In genomic region chr7:2379821-2380450, GRCh38 we compare ENCODE assay signal across 2 cellular contexts.
TF ChIP-seq lines count a peak whose summit lies in the region.

No MANE protein-coding gene starts in this region.

TF ChIP-seq in HepG2, 621 proteins besides CTCF, POLR2A, EP300 and RAD21 (continues in another document):
- TF ChIP-seq ZNF446 (CRISPR knock-in tag; IDR thresholded peaks at IDR 0.05): no peak
- TF ChIP-seq ZBTB7A (CRISPR knock-in tag; IDR thresholded peaks at IDR 0.05): no peak
- TF ChIP-seq E2F5 (CRISPR knock-in tag; conservative IDR thresholded peaks at IDR 0.05): no peak
- no peak for TF ChIP-seq ZKSCAN1 (IDR thresholded peaks at IDR 0.05; ENCODE audit: low read length)
- no peak for TF ChIP-seq SALL1 (CRISPR knock-in tag; IDR thresholded peaks at IDR 0.05)
- peak; percentile 50; the same call in 1 of the 2 replicates for TF ChIP-seq ZBTB38 (CRISPR knock-in tag; IDR thresholded peaks at IDR 0.05)
- TF ChIP-seq RCOR2 (CRISPR knock-in tag; IDR thresholded peaks at IDR 0.05): no peak
- TF ChIP-seq PBX2 (CRISPR knock-in tag; IDR thresholded peaks at IDR 0.05): no peak
- TF ChIP-seq ZFP91 (CRISPR knock-in tag; IDR thresholded peaks at IDR 0.05; ENCODE audit: borderline replicate concordance): 0 out of 2 replicates have a peak, but pooled peaks have one; percentile 17
- TF ChIP-seq ZBTB2 (CRISPR knock-in tag; IDR thresholded peaks at IDR 0.05; ENCODE audit: low read depth): no peak
- TF ChIP-seq PATZ1 (CRISPR knock-in tag; IDR thresholded peaks at IDR 0.05): no peak
- TF ChIP-seq ZNF260 (CRISPR knock-in tag; IDR thresholded peaks at IDR 0.05; ENCODE audit: borderline replicate concordance, low read depth): no peak
- TF ChIP-seq RFX5 (IDR thresholded peaks at IDR 0.05; ENCODE audit: low read depth, low read length): no peak
- TF ChIP-seq GPBP1L1 (CRISPR knock-in tag; IDR thresholded peaks at IDR 0.05): no peak
- TF ChIP-seq ZNF703 (CRISPR knock-in tag; IDR thresholded peaks at IDR 0.05; ENCODE audit: borderline replicate concordance): no peak
- no peak for TF ChIP-seq RARA (CRISPR knock-in tag; IDR thresholded peaks at IDR 0.05)
- TF ChIP-seq KDM4B (CRISPR knock-in tag; IDR thresholded peaks at IDR 0.05): no peak
- TF ChIP-seq REXO4 (CRISPR knock-in tag; IDR thresholded peaks at IDR 0.05; ENCODE audit: borderline replicate concordance): no peak
- no peak for TF ChIP-seq CREB3 (CRISPR knock-in tag; IDR thresholded peaks at IDR 0.05)
- no peak for TF ChIP-seq ZSCAN21 (CRISPR knock-in tag; IDR thresholded peaks at IDR 0.05; ENCODE audit: borderline replicate concordance)

TF ChIP-seq in WTC11, 78 proteins besides CTCF, POLR2A, EP300 and RAD21:
- no peak for TF ChIP-seq IRF2 (CRISPR knock-in tag; IDR thresholded peaks at IDR 0.05; ENCODE audit: borderline replicate concordance, low read depth)
- TF ChIP-seq ATF6 (CRISPR knock-in tag; IDR thresholded peaks at IDR 0.05): no peak
- TF ChIP-seq ZNF532 (CRISPR knock-in tag; IDR thresholded peaks at IDR 0.05; ENCODE audit: borderline replicate concordance): no peak
- TF ChIP-seq ARID4B (CRISPR knock-in tag; IDR thresholded peaks at IDR 0.05; ENCODE audit: borderline replicate concordance): no peak
- no peak for TF ChIP-seq AFF4 (CRISPR knock-in tag; IDR thresholded peaks at IDR 0.05; ENCODE audit: borderline replicate concordance)
